15 cellular contexts compared by ENCODE assay signal in the genomic region with DNA sequence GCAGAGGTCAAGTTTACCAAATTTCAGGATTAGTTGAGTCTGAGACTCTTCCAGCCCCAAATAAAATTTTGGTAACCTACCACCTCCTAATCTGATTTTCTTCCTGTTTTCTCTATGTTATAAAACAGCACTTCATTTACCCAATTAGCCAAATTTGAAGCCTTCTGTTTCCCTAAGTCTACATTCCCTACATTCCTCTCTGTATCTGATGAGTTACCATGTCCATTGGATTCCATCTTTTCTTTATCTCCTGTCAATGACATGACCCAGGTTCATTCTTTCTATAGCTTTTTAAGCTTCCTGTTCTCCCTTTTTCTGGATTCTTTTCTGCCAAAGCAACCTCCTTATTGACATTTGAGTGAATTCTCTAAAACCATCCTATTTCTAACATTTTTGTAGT.
DNase-seq lines count a peak whose midpoint lies in the region; ATAC-seq and TF ChIP-seq lines count a peak whose summit lies in the region.
"Had no signal": no experiment of that assay in that cellular context is flagged by ENCODE, and none has a peak within 500 bp of the region (broad histone marks: within the 10 kb centered on the region; RNA-seq: fewer than 3 reads in every experiment).

No MANE protein-coding gene starts in this region.

- H3K4me3 ChIP-seq in MM.1S (ENCODE audit: low read length): no peak overlapping the region

- H3K36me3 Mint-ChIP-seq in progenitor cell of endocrine pancreas (ENCODE audit: insufficient read depth) (no peaks in the 10 kb centered on the region), immature natural killer cell (no peaks in the 10 kb centered on the region)
- H3K36me3 Mint-ChIP-seq: activated naive CD4-positive, alpha-beta T cell treated with anti-CD3 and anti-CD28 coated beads, Interleukin-2, amount 10 ng/mL, durations not matched to agents 7 days and 5 days had no signal

- H2AFZ ChIP-seq in MM.1S (ENCODE audit: low read length): no peak overlapping the region

- H3K27ac ChIP-seq in MM.1S (ENCODE audit: low read length) (no peak overlapping the region), foreskin keratinocyte (peak overlapping the region; percentile 32)

- H3K4me1 Mint-ChIP-seq in progenitor cell of endocrine pancreas (ENCODE audit: low read depth): peaks cover 40% of the 10 kb centered on the region
- peaks cover 1 to 8% of the 10 kb centered on the region in 2 donors for H3K4me1 Mint-ChIP-seq in immature natural killer cell
- H3K4me1 Mint-ChIP-seq: activated naive CD4-positive, alpha-beta T cell treated with anti-CD3 and anti-CD28 coated beads, Interleukin-2, amount 10 ng/mL, durations not matched to agents 7 days and 5 days had no signal

- peak overlapping the region; percentile 76 for H3K27ac Mint-ChIP-seq in progenitor cell of endocrine pancreas
- no peak overlapping the region for H3K27ac Mint-ChIP-seq in immature natural killer cell
- H3K27ac Mint-ChIP-seq: activated naive CD4-positive, alpha-beta T cell treated with anti-CD3 and anti-CD28 coated beads, Interleukin-2, amount 10 ng/mL, durations not matched to agents 7 days and 5 days; B cell had no signal

- no peaks in the 10 kb centered on the region for H3K9me3 ChIP-seq in MM.1S (replicated peaks; ENCODE audit: insufficient read depth, low read length)

- H4K20me1 ChIP-seq in MM.1S (ENCODE audit: insufficient read depth, low read length): no peaks in the 10 kb centered on the region

- H3K27me3 ChIP-seq in MM.1S (replicated peaks; ENCODE audit: insufficient read depth, low read length) (no peaks in the 10 kb centered on the region), foreskin keratinocyte (no peaks in the 10 kb centered on the region)

- no peak overlapping the region for H3K4me3 Mint-ChIP-seq in progenitor cell of endocrine pancreas (ENCODE audit: low read depth)
- H3K4me3 Mint-ChIP-seq in immature natural killer cell: no peak overlapping the region
- H3K4me3 Mint-ChIP-seq: activated naive CD4-positive, alpha-beta T cell treated with anti-CD3 and anti-CD28 coated beads, Interleukin-2, amount 10 ng/mL, durations not matched to agents 7 days and 5 days; B cell had no signal

- peaks cover 19% of the 10 kb centered on the region for H3K4me1 ChIP-seq in MM.1S (ENCODE audit: low read length)
- peaks cover 26% of the 10 kb centered on the region for H3K4me1 ChIP-seq in foreskin keratinocyte

- H3K4me2 ChIP-seq in MM.1S (ENCODE audit: low read depth, low read length): peak overlapping the region; percentile 54; the same call in 1 of the 2 replicates

- DNase-seq in EH (ENCODE audit: low read depth): peak; percentile 9
- no peak for DNase-seq in MM.1S
- no peak for DNase-seq in foreskin keratinocyte
- DNase-seq in progenitor cell of endocrine pancreas (ENCODE audit: low spot score, unreplicated experiment): no peak
- DNase-seq in immature natural killer cell: no peak
- no peak for DNase-seq in NCI-H1105 (lab: John Stamatoyannopoulos, UW)
- no peak for DNase-seq in NCI-H2227 treated with DMSO at 0.1 percent for 48 hours (lab: John Stamatoyannopoulos, UW)
- DNase-seq: activated CD4-positive, alpha-beta T cell treated with anti-CD3 and anti-CD28 coated beads, Interleukin-2, amount 50 U/mL, for 4 hours; activated naive CD4-positive, alpha-beta T cell treated with anti-CD3 and anti-CD28 coated beads, Interleukin-2, amount 10 ng/mL, durations not matched to agents 7 days and 5 days; aorta; left colon; NCI-H1436 treated with DMSO at 0.1 percent for 48 hours; stimulated activated CD4-positive, alpha-beta T cell treated with anti-CD3 and anti-CD28 coated beads, Interleukin-2, amount 100 ng/mL, for 48 hours had no signal

- H3K9me3 Mint-ChIP-seq in progenitor cell of endocrine pancreas (ENCODE audit: low read depth): no peaks in the 10 kb centered on the region
- H3K9me3 Mint-ChIP-seq in immature natural killer cell: no peaks in the 10 kb centered on the region
- H3K9me3 Mint-ChIP-seq: activated naive CD4-positive, alpha-beta T cell treated with anti-CD3 and anti-CD28 coated beads, Interleukin-2, amount 10 ng/mL, durations not matched to agents 7 days and 5 days had no signal

- H3K9me2 ChIP-seq in MM.1S (replicated peaks; ENCODE audit: insufficient read depth, low read length): no peaks in the 10 kb centered on the region

- H3K9ac ChIP-seq in MM.1S (ENCODE audit: low read length): no peak overlapping the region

- H3K79me2 ChIP-seq in MM.1S (ENCODE audit: low read length): peaks cover 12% of the 10 kb centered on the region; the same call in 1 of the 2 replicates

- no peak for TF ChIP-seq CTCF in MM.1S (IDR thresholded peaks at IDR 0.05; ENCODE audit: low read length)
- TF ChIP-seq CTCF in foreskin keratinocyte (conservative IDR thresholded peaks at IDR 0.05): no peak
- TF ChIP-seq CTCF in progenitor cell of endocrine pancreas (IDR thresholded peaks at IDR 0.05; ENCODE audit: unreplicated experiment): no peak

- H3K27me3 Mint-ChIP-seq in progenitor cell of endocrine pancreas (no peaks in the 10 kb centered on the region), immature natural killer cell (ENCODE audit: low read depth in 3 of 3) (peaks cover 0 to 2% (median 2%) of the 10 kb centered on the region in 3 donors)
- H3K27me3 Mint-ChIP-seq: activated naive CD4-positive, alpha-beta T cell treated with anti-CD3 and anti-CD28 coated beads, Interleukin-2, amount 10 ng/mL, durations not matched to agents 7 days and 5 days; B cell had no signal

- no peak for ATAC-seq in foreskin keratinocyte
- no peak for ATAC-seq in HG02885 (IDR thresholded peaks at IDR 0.05; ENCODE audit: poor library complexity, unreplicated experiment)
- ATAC-seq: left colon had no signal

- no peaks in the 10 kb centered on the region for H3K36me3 ChIP-seq in MM.1S (replicated peaks; ENCODE audit: insufficient read depth, low read length)

- 0 out of 2 replicates have a peak, but pooled peaks cover 7% of the 10 kb centered on the region for H3F3A ChIP-seq in MM.1S (ENCODE audit: insufficient read depth, low read length)
